ENCODE assay signal across 1 cellular context in genomic region chr13:24011266-24011665, GRCh38.
TF ChIP-seq lines count a peak whose summit lies in the region.

No MANE protein-coding gene starts in this region.

TF ChIP-seq in HEK293, 187 proteins besides CTCF, POLR2A, EP300 and RAD21 (continued from another document):
- TF ChIP-seq ZNF639 (tag by site-specific recombination; IDR thresholded peaks at IDR 0.05) (no peak), ZNF324 (tag by site-specific recombination; IDR thresholded peaks at IDR 0.05) (no peak), ZNF239 (tag by site-specific recombination; IDR thresholded peaks at IDR 0.05) (no peak), ZNF140 (tag by site-specific recombination; IDR thresholded peaks at IDR 0.05) (no peak), ZNF221 (tag by site-specific recombination; IDR thresholded peaks at IDR 0.05; ENCODE audit: borderline replicate concordance) (no peak), SETDB1 (IDR thresholded peaks at IDR 0.05; ENCODE audit: insufficient read length, low read length) (no peak), ZNF548 (tag by site-specific recombination; IDR thresholded peaks at IDR 0.05) (no peak), SCRT2 (tag by site-specific recombination; IDR thresholded peaks at IDR 0.05) (no peak), PRDM1 (tag by site-specific recombination; IDR thresholded peaks at IDR 0.05) (no peak), ZNF707 (tag by site-specific recombination; IDR thresholded peaks at IDR 0.05) (no peak)
TF ChIP-seq in HEK293: peak in this region for 0.
